In genomic region chr15:98966036-98966787, GRCh38 we compare ENCODE assay signal across 25 cellular contexts. TPM values are rescaled to one million over a fixed set of nuclear protein-coding genes. Genes with fewer than 3 reads are reported as not detected.
DNase-seq lines count a peak whose midpoint lies in the region; ATAC-seq and TF ChIP-seq lines count a peak whose summit lies in the region.
"Had no signal": no experiment of that assay in that cellular context is flagged by ENCODE, and none has a peak within 500 bp of the region (broad histone marks: within the 10 kb centered on the region; RNA-seq: fewer than 3 reads in every experiment).

No MANE protein-coding gene starts in this region.

- WGBS in endodermal cell (ENCODE audit: insufficient coverage in 1 of 2, insufficient read length in 1 of 2), 2 experiments = 86 to 100% methylated on average over 2 to 5 of the region's 5 CpGs

- H3K4me2 ChIP-seq in GM23338 (no peak overlapping the region), osteoblast (ENCODE audit: insufficient read depth, low read length) (no peak overlapping the region)
- H3K4me2 ChIP-seq: hepatocyte had no signal

- no peak for DNase-seq in GM23338 (ENCODE audit: low spot score)
- no peak for DNase-seq in RWPE2 (ENCODE audit: low spot score)
- peak; percentile 49 for DNase-seq in endodermal cell
- DNase-seq in osteoblast (ENCODE audit: insufficient read length, low spot score, missing footprints) = peak; percentile 82
- no peak for DNase-seq in type B pancreatic cell (ENCODE audit: extremely low spot score, unreplicated experiment)
- DNase-seq in COLO829 (ENCODE audit: low spot score) = no peak
- DNase-seq: activated B cell treated with CpG ODN at 0.5 μM for 24 hours; activated naive CD4-positive, alpha-beta T cell treated with anti-CD3 and anti-CD28 coated beads, Interleukin-2, amount 50 U/mL, for 16 hours; CD4-positive, alpha-beta T cell; dorsolateral prefrontal cortex; NCI-H1048; NCI-H187; NCI-H2171 treated with DMSO at 0.1 percent for 48 hours; NCI-H526; RPMI8226; stimulated activated CD4-positive, alpha-beta T cell treated with anti-CD3 and anti-CD28 coated beads, Interleukin-4, amount 100 ng/mL, for 1 hour had no signal

- H3K27ac Mint-ChIP-seq in GM23338 (no peak overlapping the region), endodermal cell (no peak overlapping the region), type B pancreatic cell (no peak overlapping the region)
- H3K27ac Mint-ChIP-seq: activated B cell treated with CpG ODN at 0.5 μM for 24 hours; CD4-positive, alpha-beta T cell; natural killer cell treated with Interleukin-12 subunit alpha and Interleukin-12 subunit beta and Interleukin-15 and Interleukin-18, amount 100 ng/mL, for 72 hours; stimulated activated memory B cell treated with anti-CD40 and anti-IgM and Interleukin-4, amounts not matched to agents 10 μg/mL and 1 μg/mL and 100 μg/mL, for 72 hours had no signal

- ATAC-seq in GM23338 = peak; percentile 51
- ATAC-seq in RWPE2 (ENCODE audit: low read depth) = peak; percentile 43
- no peak for ATAC-seq in GM21515 (IDR thresholded peaks at IDR 0.05; ENCODE audit: unreplicated experiment)
- ATAC-seq: left lobe of liver; natural killer cell treated with Interleukin-12 subunit alpha and Interleukin-12 subunit beta and Interleukin-15 and Interleukin-18, amount 100 ng/mL, for 72 hours; stimulated activated memory B cell treated with anti-CD40 and anti-IgM and Interleukin-4, amounts not matched to agents 10 μg/mL and 1 μg/mL and 100 μg/mL, for 72 hours had no signal

- H3K4me3 ChIP-seq in GM23338 (no peak overlapping the region), RWPE2 (ENCODE audit: severe bottlenecking) (no peak overlapping the region), endodermal cell (ENCODE audit: low read length) (no peak overlapping the region), osteoblast (ENCODE audit: insufficient read depth, low read length) (no peak overlapping the region)
- H3K4me3 ChIP-seq: dorsolateral prefrontal cortex, hepatocyte, pancreas, vagina had no signal

- H3K4me3 Mint-ChIP-seq in GM23338 = no peak overlapping the region
- H3K4me3 Mint-ChIP-seq in endodermal cell = no peak overlapping the region
- H3K4me3 Mint-ChIP-seq in type B pancreatic cell = no peak overlapping the region
- H3K4me3 Mint-ChIP-seq: activated B cell treated with CpG ODN at 0.5 μM for 24 hours; CD4-positive, alpha-beta T cell; central memory CD8-positive, alpha-beta T cell; natural killer cell treated with Interleukin-12 subunit alpha and Interleukin-12 subunit beta and Interleukin-15 and Interleukin-18, amount 100 ng/mL, for 72 hours; stimulated activated memory B cell treated with anti-CD40 and anti-IgM and Interleukin-4, amounts not matched to agents 10 μg/mL and 1 μg/mL and 100 μg/mL, for 72 hours had no signal

- H3K36me3 Mint-ChIP-seq in GM23338 (ENCODE audit: low read depth) (peaks cover 20% of the 10 kb centered on the region), endodermal cell (ENCODE audit: low read depth) (peaks cover 27% of the 10 kb centered on the region), type B pancreatic cell (peaks cover 23% of the 10 kb centered on the region)

- H3K27me3 Mint-ChIP-seq in GM23338 (ENCODE audit: insufficient read depth, low read depth, poor library complexity) (peaks cover 21% of the 10 kb centered on the region), endodermal cell (ENCODE audit: insufficient read depth) (peaks cover under 1% of the 10 kb centered on the region), type B pancreatic cell (peaks cover 3% of the 10 kb centered on the region)
- H3K27me3 Mint-ChIP-seq: CD4-positive, alpha-beta T cell; stimulated activated memory B cell treated with anti-CD40 and anti-IgM and Interleukin-4, amounts not matched to agents 10 μg/mL and 1 μg/mL and 100 μg/mL, for 72 hours had no signal

- H3K27ac ChIP-seq in GM23338 (ENCODE audit: low read depth) = no peak overlapping the region
- H3K27ac ChIP-seq in RWPE2 (ENCODE audit: poor library complexity, severe bottlenecking) = no peak overlapping the region
- H3K27ac ChIP-seq in endodermal cell (ENCODE audit: low read depth, low read length) = no peak overlapping the region
- H3K27ac ChIP-seq in osteoblast (ENCODE audit: low read depth, low read length) = no peak overlapping the region
- H3K27ac ChIP-seq: dorsolateral prefrontal cortex, hepatocyte, pancreas, vagina had no signal

- H3K27me3 ChIP-seq in GM23338 (ENCODE audit: insufficient read depth) (no peaks in the 10 kb centered on the region), RWPE2 (ENCODE audit: insufficient read depth, poor library complexity, severe bottlenecking) (no peaks in the 10 kb centered on the region), endodermal cell (ENCODE audit: control insufficient read depth, insufficient read depth, low read length, poor library complexity, severe bottlenecking) (no peaks in the 10 kb centered on the region), osteoblast (ENCODE audit: insufficient read depth, low read length) (no peaks in the 10 kb centered on the region)
- H3K27me3 ChIP-seq: dorsolateral prefrontal cortex, hepatocyte, pancreas, vagina had no signal

- H3K4me1 ChIP-seq in GM23338 (ENCODE audit: insufficient read depth) (no peaks in the 10 kb centered on the region), RWPE2 (ENCODE audit: insufficient read depth, poor library complexity, severe bottlenecking) (peaks cover 2% of the 10 kb centered on the region), endodermal cell (ENCODE audit: control insufficient read depth, insufficient read depth, low read length) (no peaks in the 10 kb centered on the region), osteoblast (ENCODE audit: insufficient read depth, low read length) (no peaks in the 10 kb centered on the region)
- H3K4me1 ChIP-seq: pancreas had no signal

- no peaks in the 10 kb centered on the region for H3F3A ChIP-seq in GM23338 (replicated peaks; ENCODE audit: low read depth)

- H3K9me2 ChIP-seq in GM23338 (ENCODE audit: insufficient read depth) = no peaks in the 10 kb centered on the region

- H2AFZ ChIP-seq in GM23338 (no peak overlapping the region), osteoblast (ENCODE audit: low read length) (no peak overlapping the region)
- H2AFZ ChIP-seq: hepatocyte had no signal

- H3K4me1 Mint-ChIP-seq in GM23338 (peaks cover 9% of the 10 kb centered on the region; the same call in 2 of the 3 replicates), endodermal cell (peaks cover 2% of the 10 kb centered on the region), type B pancreatic cell (ENCODE audit: unreplicated experiment) (peaks cover 6% of the 10 kb centered on the region)
- H3K4me1 Mint-ChIP-seq: activated B cell treated with CpG ODN at 0.5 μM for 24 hours; central memory CD8-positive, alpha-beta T cell; stimulated activated memory B cell treated with anti-CD40 and anti-IgM and Interleukin-4, amounts not matched to agents 10 μg/mL and 1 μg/mL and 100 μg/mL, for 72 hours had no signal

- H3K9me3 ChIP-seq in RWPE2 (ENCODE audit: severe bottlenecking) (no peaks in the 10 kb centered on the region), endodermal cell (ENCODE audit: control insufficient read depth, low read length) (peaks cover 11% of the 10 kb centered on the region), osteoblast (ENCODE audit: low read depth, low read length) (peaks cover 10% of the 10 kb centered on the region)
- H3K9me3 ChIP-seq: pancreas, vagina had no signal

- no peak for TF ChIP-seq CTCF in GM23338 (conservative IDR thresholded peaks at IDR 0.05; ENCODE audit: low read depth in 2 of 2)
- TF ChIP-seq CTCF in RWPE2 (IDR thresholded peaks at IDR 0.05; ENCODE audit: poor library complexity, severe bottlenecking) = no peak
- no peak for TF ChIP-seq CTCF in endodermal cell (conservative IDR thresholded peaks at IDR 0.05)
- no peak for TF ChIP-seq CTCF in osteoblast (IDR thresholded peaks at IDR 0.05; ENCODE audit: extremely low read depth, low read depth, low read length)
- TF ChIP-seq CTCF in type B pancreatic cell (conservative IDR thresholded peaks at IDR 0.05) = no peak

- H4K20me1 ChIP-seq in GM23338 (replicated peaks; ENCODE audit: insufficient read depth) (no peaks in the 10 kb centered on the region; the same call in 1 of the 2 replicates), osteoblast (ENCODE audit: insufficient read depth, low read length) (no peaks in the 10 kb centered on the region)

- H3K9ac ChIP-seq in endodermal cell (ENCODE audit: extremely low read depth, low read length, poor library complexity, severe bottlenecking) = no peak overlapping the region

- H3K79me2 ChIP-seq in GM23338 (replicated peaks; ENCODE audit: insufficient read depth) (no peaks in the 10 kb centered on the region), osteoblast (ENCODE audit: insufficient read depth, low read length) (no peaks in the 10 kb centered on the region)
- H3K79me2 ChIP-seq: hepatocyte had no signal

- H3K9me3 Mint-ChIP-seq in GM23338 (no peaks in the 10 kb centered on the region; the same call in 1 of the 3 replicates), endodermal cell (peaks cover 16% of the 10 kb centered on the region), type B pancreatic cell (peaks cover 17% of the 10 kb centered on the region)
- H3K9me3 Mint-ChIP-seq: central memory CD8-positive, alpha-beta T cell; natural killer cell treated with Interleukin-12 subunit alpha and Interleukin-12 subunit beta and Interleukin-15 and Interleukin-18, amount 100 ng/mL, for 72 hours had no signal

- H3K36me3 ChIP-seq in GM23338 (ENCODE audit: insufficient read depth) (peaks cover 11% of the 10 kb centered on the region), RWPE2 (ENCODE audit: low read depth) (peaks cover 17% of the 10 kb centered on the region), endodermal cell (ENCODE audit: control insufficient read depth, insufficient read depth, low read length) (peaks cover 27% of the 10 kb centered on the region), osteoblast (ENCODE audit: insufficient read depth, low read length) (peaks cover 19% of the 10 kb centered on the region)

RNA-seq across cellular contexts. Expression of gene PGPEP1L, which starts 41.4 kb away (rescaled TPM):
- not detected in 2 replicates for total RNA-seq in GM23338 (2014; rRNA removed; shearing (Covaris generic))
- not detected in 2 replicates for polyA plus RNA-seq in GM23338 (2016; fragmentation: Nextera tagmentation; extraction: Ambion mirVana)
- total RNA-seq in endodermal cell = not detected
- polyA plus RNA-seq in endodermal cell (2013, experiment 1 of 2) = not detected
- polyA plus RNA-seq in endodermal cell (2013, experiment 2 of 2) = not detected
- total RNA-seq in osteoblast = not detected in 2 replicates
- total RNA-seq in type B pancreatic cell (ENCODE audit: low replicate concordance) = not detected in 2 replicates
- total RNA-seq: activated B cell treated with CpG ODN at 0.5 μM for 24 hours; CD4-positive, alpha-beta T cell; endothelial cell of umbilical vein; hepatocyte; left lobe of liver; natural killer cell treated with Interleukin-12 subunit alpha and Interleukin-12 subunit beta and Interleukin-15 and Interleukin-18, amount 100 ng/mL, for 72 hours; vagina had no signal
- polyA plus RNA-seq: endothelial cell of umbilical vein, hepatocyte had no signal

Comparison
In these comparisons a context has a peak if more than half of its experiments do, and no peak if none do; other contexts are left out.
1. DNase-seq: peak in endodermal cell (single experiment) and osteoblast (single experiment); none in GM23338 (single experiment), RWPE2 (single experiment), type B pancreatic cell (single experiment) and COLO829 (single experiment).